In the genomic region with DNA sequence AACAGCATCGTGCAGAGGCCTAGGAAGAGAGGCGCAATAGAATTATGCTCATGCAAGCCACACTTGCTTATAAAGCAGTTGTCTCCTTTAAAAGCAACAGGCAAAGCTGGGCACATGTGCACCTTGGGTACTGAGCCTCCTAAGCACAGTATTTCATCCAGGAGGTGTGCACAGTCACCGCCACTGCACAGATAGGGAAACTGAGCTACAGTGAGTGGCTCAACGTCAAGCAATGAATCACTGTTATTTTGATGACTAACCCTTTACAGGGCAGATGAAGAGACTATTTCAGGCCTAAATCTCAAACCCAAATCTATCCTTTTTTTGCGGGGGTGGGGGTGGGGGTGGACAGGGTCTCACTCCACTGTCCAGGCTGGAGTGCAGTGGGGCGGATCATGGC, we compare ENCODE assay signal across 21 cellular contexts.
"Had no signal": no experiment of that assay in that cellular context is flagged by ENCODE, and none has a peak within 500 bp of the region (broad histone marks: within the 10 kb centered on the region; RNA-seq: fewer than 3 reads in every experiment).

No MANE protein-coding gene starts in this region.

- ATAC-seq: activated CD8-positive, alpha-beta T cell treated with anti-CD3 and anti-CD28 coated beads, Interleukin-2, amount 10 ng/mL, durations not matched to agents 7 days and 5 days; natural killer cell treated with Interleukin-12 subunit alpha and Interleukin-12 subunit beta and Interleukin-15 and Interleukin-18, amount 100 ng/mL, for 72 hours; pancreas; psoas muscle had no signal

- H3K4me3 ChIP-seq: pancreas, psoas muscle, right atrium auricular region, spleen, thyroid gland had no signal

- H3K4me3 Mint-ChIP-seq: activated CD8-positive, alpha-beta T cell treated with anti-CD3 and anti-CD28 coated beads, Interleukin-2, amount 10 ng/mL, durations not matched to agents 7 days and 5 days; activated naive CD4-positive, alpha-beta T cell treated with anti-CD3 and anti-CD28 coated beads for 36 hours; activated naive CD8-positive, alpha-beta T cell treated with anti-CD3 and anti-CD28 coated beads, Interleukin-2, amount 10 ng/mL, durations not matched to agents 7 days and 5 days; dendritic cell treated with granulocyte-macrophage colony-stimulating factor and Interleukin-4, amounts not matched to agents 40 ng/mL and 50 ng/mL, for 4 days; natural killer cell treated with Interleukin-12 subunit alpha and Interleukin-12 subunit beta and Interleukin-15 and Interleukin-18, amount 100 ng/mL, for 72 hours had no signal

- H3K27ac Mint-ChIP-seq: activated CD8-positive, alpha-beta T cell treated with anti-CD3 and anti-CD28 coated beads, Interleukin-2, amount 10 ng/mL, durations not matched to agents 7 days and 5 days; activated naive CD4-positive, alpha-beta T cell treated with anti-CD3 and anti-CD28 coated beads for 36 hours; activated naive CD8-positive, alpha-beta T cell treated with anti-CD3 and anti-CD28 coated beads, Interleukin-2, amount 10 ng/mL, durations not matched to agents 7 days and 5 days; dendritic cell treated with granulocyte-macrophage colony-stimulating factor and Interleukin-4, amounts not matched to agents 40 ng/mL and 50 ng/mL, for 4 days had no signal

- H3K27me3 Mint-ChIP-seq: activated naive CD8-positive, alpha-beta T cell treated with anti-CD3 and anti-CD28 coated beads, Interleukin-2, amount 10 ng/mL, durations not matched to agents 7 days and 5 days; dendritic cell treated with granulocyte-macrophage colony-stimulating factor and Interleukin-4, amounts not matched to agents 40 ng/mL and 50 ng/mL, for 4 days; natural killer cell treated with Interleukin-12 subunit alpha and Interleukin-12 subunit beta and Interleukin-15 and Interleukin-18, amount 100 ng/mL, for 72 hours had no signal

- H3K9me3 ChIP-seq: neutrophil, thyroid gland had no signal

- DNase-seq: activated CD4-positive, alpha-beta T cell treated with anti-CD3 and anti-CD28 coated beads for 1 hour; activated CD4-positive, alpha-beta T cell treated with anti-CD3 and anti-CD28 coated beads, Interleukin-2, amount 50 U/mL, for 1 hour; activated CD8-positive, alpha-beta T cell treated with anti-CD3 and anti-CD28 coated beads, Interleukin-2, amount 10 ng/mL, durations not matched to agents 7 days and 5 days; activated naive CD4-positive, alpha-beta T cell treated with anti-CD3 and anti-CD28 coated beads for 36 hours; activated naive CD8-positive, alpha-beta T cell treated with anti-CD3 and anti-CD28 coated beads, Interleukin-2, amount 10 ng/mL, durations not matched to agents 7 days and 5 days; activated T-cell treated with anti-CD3 and anti-CD28 coated beads, Interleukin-2, amount 50 U/mL, for 1 hour; amniotic stem cell; effector CD4-positive, alpha-beta T cell; glutamatergic neuron; hippocampal formation; pancreas; psoas muscle; spleen; stimulated activated CD4-positive, alpha-beta T cell treated with anti-CD3 and anti-CD28 coated beads, Interleukin-4, amount 100 ng/mL, for 1 hour; stimulated activated naive CD4-positive, alpha-beta T cell treated with Interleukin-2 at 50 U/mL for 16 hours; substantia nigra; thyroid gland had no signal
